10 cellular contexts compared by ENCODE assay signal in genomic region chr6:13811627-13812358, GRCh38. TPM values are rescaled to one million over a fixed set of nuclear protein-coding genes. Genes with fewer than 3 reads are reported as not detected.
DNase-seq lines count a peak whose midpoint lies in the region; ATAC-seq, FAIRE-seq and TF ChIP-seq lines count a peak whose summit lies in the region.
"Had no signal": no experiment of that assay in that cellular context is flagged by ENCODE, and none has a peak within 500 bp of the region (broad histone marks: within the 10 kb centered on the region; RNA-seq: fewer than 3 reads in every experiment).

No MANE protein-coding gene starts in this region.

- no peaks in the 10 kb centered on the region for H3K27me3 ChIP-seq in KMS-11 (ENCODE audit: insufficient read depth, low read depth)
- no peaks in the 10 kb centered on the region for H3K27me3 ChIP-seq in left lung
- H3K27me3 ChIP-seq: cardiac muscle cell had no signal

- intact Hi-C loops in activated T-helper 2 cell treated with anti-CD3 and anti-CD28 coated beads, Interferon-gamma antibody, Interleukin-2, Interleukin-4, amounts not matched to agents 10 μg/mL and 5 μg/mL and 100 μg/mL, durations not matched to agents 14 hours and 24 hours and 36 hours (cut with micrococcal nuclease): loop anchor here (5.0 to 10.0 kb wide), 3 partner anchors 99 to 303 kb away; partner anchors contain the start of genes CD83 and RANBP9
- intact Hi-C loops in left lung (cut with DNase I): no loop called here

- peak overlapping the region; percentile 35 for H3K4me3 Mint-ChIP-seq in activated T-helper 2 cell treated with anti-CD3 and anti-CD28 coated beads, Interferon-gamma antibody, Interleukin-2, Interleukin-4, amounts not matched to agents 10 μg/mL and 5 μg/mL and 100 μg/mL, durations not matched to agents 14 hours and 24 hours and 36 hours (ENCODE audit: low read depth)
- peak overlapping the region in 1 of 2 donors; percentile 26 for H3K4me3 Mint-ChIP-seq in stimulated activated naive B cell treated with anti-CD40 and anti-IgM and Interleukin-4, amounts not matched to agents 10 μg/mL and 1 μg/mL and 100 μg/mL, for 72 hours

- no peaks in the 10 kb centered on the region for H3K36me3 ChIP-seq in KMS-11 (ENCODE audit: insufficient read depth)
- H3K36me3 ChIP-seq in left lung: peaks cover 0 to 2% of the 10 kb centered on the region in 2 donors
- H3K36me3 ChIP-seq: cardiac muscle cell had no signal

- no peak overlapping the region for H2AFZ ChIP-seq in KMS-11 (ENCODE audit: low read depth)

- H3K36me3 Mint-ChIP-seq in activated T-helper 2 cell treated with anti-CD3 and anti-CD28 coated beads, Interferon-gamma antibody, Interleukin-2, Interleukin-4, amounts not matched to agents 10 μg/mL and 5 μg/mL and 100 μg/mL, durations not matched to agents 14 hours and 24 hours and 36 hours (ENCODE audit: low read depth): peaks cover 34% of the 10 kb centered on the region
- peaks cover 5 to 10% of the 10 kb centered on the region in 2 donors for H3K36me3 Mint-ChIP-seq in stimulated activated naive B cell treated with anti-CD40 and anti-IgM and Interleukin-4, amounts not matched to agents 10 μg/mL and 1 μg/mL and 100 μg/mL, for 72 hours

- no peak for FAIRE-seq in RCC 7860 (lab: Jason Lieb, UNC)

- DNase-seq in activated T-helper 2 cell treated with anti-CD3 and anti-CD28 coated beads, Interferon-gamma antibody, Interleukin-2, Interleukin-4, amounts not matched to agents 10 μg/mL and 5 μg/mL and 100 μg/mL, durations not matched to agents 14 hours and 24 hours and 36 hours (ENCODE audit: low spot score): no peak
- DNase-seq in left lung: peak in 1 of 2 donors; percentile 36
- no peak for DNase-seq in stimulated activated naive B cell treated with anti-CD40 and anti-IgM and Interleukin-4, amounts not matched to agents 10 μg/mL and 1 μg/mL and 100 μg/mL, for 72 hours
- DNase-seq in RCC 7860 (ENCODE audit: low spot score): no peak
- no peak for DNase-seq in globus pallidus (ENCODE audit: low spot score)
- DNase-seq: NCI-H2107, SW 1271 had no signal

- H3K9ac ChIP-seq in KMS-11: no peak overlapping the region

- no peak overlapping the region for H3K27ac ChIP-seq in KMS-11
- peak overlapping the region; percentile 13 to 21 for H3K27ac ChIP-seq in left lung

- H4K20me1 ChIP-seq in KMS-11 (ENCODE audit: insufficient read depth): 0 out of 2 replicates have a peak, but pooled peaks cover 5% of the 10 kb centered on the region

- no peak overlapping the region for H3K27ac Mint-ChIP-seq in activated T-helper 2 cell treated with anti-CD3 and anti-CD28 coated beads, Interferon-gamma antibody, Interleukin-2, Interleukin-4, amounts not matched to agents 10 μg/mL and 5 μg/mL and 100 μg/mL, durations not matched to agents 14 hours and 24 hours and 36 hours
- H3K27ac Mint-ChIP-seq in stimulated activated naive B cell treated with anti-CD40 and anti-IgM and Interleukin-4, amounts not matched to agents 10 μg/mL and 1 μg/mL and 100 μg/mL, for 72 hours: peak overlapping the region; percentile 49

- no peak overlapping the region for H3K4me3 ChIP-seq in KMS-11 (IDR thresholded peaks at IDR 0.05; ENCODE audit: insufficient read depth, low read depth, low read length)
- H3K4me3 ChIP-seq in left lung: no peak overlapping the region
- H3K4me3 ChIP-seq: cardiac muscle cell had no signal

- peak overlapping the region; percentile 18; the same call in 1 of the 2 replicates for H3K4me2 ChIP-seq in KMS-11

- H3K9me3 Mint-ChIP-seq in activated T-helper 2 cell treated with anti-CD3 and anti-CD28 coated beads, Interferon-gamma antibody, Interleukin-2, Interleukin-4, amounts not matched to agents 10 μg/mL and 5 μg/mL and 100 μg/mL, durations not matched to agents 14 hours and 24 hours and 36 hours: no peaks in the 10 kb centered on the region
- H3K9me3 Mint-ChIP-seq in stimulated activated naive B cell treated with anti-CD40 and anti-IgM and Interleukin-4, amounts not matched to agents 10 μg/mL and 1 μg/mL and 100 μg/mL, for 72 hours: no peaks in the 10 kb centered on the region

- H3K79me2 ChIP-seq in KMS-11 (ENCODE audit: insufficient read depth, low read depth): peaks cover 39% of the 10 kb centered on the region

- H3K27me3 Mint-ChIP-seq in activated T-helper 2 cell treated with anti-CD3 and anti-CD28 coated beads, Interferon-gamma antibody, Interleukin-2, Interleukin-4, amounts not matched to agents 10 μg/mL and 5 μg/mL and 100 μg/mL, durations not matched to agents 14 hours and 24 hours and 36 hours (ENCODE audit: low read depth): peaks cover 3% of the 10 kb centered on the region
- no peaks in the 10 kb centered on the region for H3K27me3 Mint-ChIP-seq in stimulated activated naive B cell treated with anti-CD40 and anti-IgM and Interleukin-4, amounts not matched to agents 10 μg/mL and 1 μg/mL and 100 μg/mL, for 72 hours

- TF ChIP-seq CTCF in KMS-11 (conservative IDR thresholded peaks at IDR 0.05; ENCODE audit: low read depth, low read length) (no peak), left lung (IDR thresholded peaks at IDR 0.05) (no peak)

- ATAC-seq in left lung: no peak
- no peak for ATAC-seq in stimulated activated naive B cell treated with anti-CD40 and anti-IgM and Interleukin-4, amounts not matched to agents 10 μg/mL and 1 μg/mL and 100 μg/mL, for 72 hours (replicated peaks)
- ATAC-seq in GM19452 (IDR thresholded peaks at IDR 0.05; ENCODE audit: unreplicated experiment): no peak

- H3K4me1 Mint-ChIP-seq in activated T-helper 2 cell treated with anti-CD3 and anti-CD28 coated beads, Interferon-gamma antibody, Interleukin-2, Interleukin-4, amounts not matched to agents 10 μg/mL and 5 μg/mL and 100 μg/mL, durations not matched to agents 14 hours and 24 hours and 36 hours (ENCODE audit: low read depth): peaks cover 42% of the 10 kb centered on the region
- H3K4me1 Mint-ChIP-seq in stimulated activated naive B cell treated with anti-CD40 and anti-IgM and Interleukin-4, amounts not matched to agents 10 μg/mL and 1 μg/mL and 100 μg/mL, for 72 hours: peaks cover 30 to 48% of the 10 kb centered on the region in 2 donors

- no peaks in the 10 kb centered on the region for H3K9me3 ChIP-seq in left lung

- H3K4me1 ChIP-seq in KMS-11 (ENCODE audit: low read depth, poor library complexity, severe bottlenecking): peaks cover 38% of the 10 kb centered on the region
- peaks cover 17 to 41% of the 10 kb centered on the region in 2 donors for H3K4me1 ChIP-seq in left lung

RNA-seq across cellular contexts. Expression of gene MCUR1, which starts 2.6 kb away (rescaled TPM):
- total RNA-seq in activated T-helper 2 cell treated with anti-CD3 and anti-CD28 coated beads, Interferon-gamma antibody, Interleukin-2, Interleukin-4, amounts not matched to agents 10 μg/mL and 5 μg/mL and 100 μg/mL, durations not matched to agents 14 hours and 24 hours and 36 hours: 39.8 and 41.4 TPM in 2 replicates
- 10 to 100 TPM; 25.3 to 31.3 TPM for total RNA-seq in left lung
